In genomic region chr3:37996785-37997301, GRCh38 we compare ENCODE assay signal across 8 cellular contexts. TPM values are rescaled to one million over a fixed set of nuclear protein-coding genes. Genes with fewer than 3 reads are reported as not detected.
DNase-seq lines count a peak whose midpoint lies in the region; ATAC-seq and TF ChIP-seq lines count a peak whose summit lies in the region.

No MANE protein-coding gene starts in this region.

- H4K5ac ChIP-seq in H9 (ENCODE audit: insufficient read length, low read depth, low read length) = no peak overlapping the region

- intact Hi-C loops in left cardiac atrium (cut with DNase I) (no loop called here), sigmoid colon (cut with DNase I) (no loop called here)

- peaks cover 0 to 4% (median 2%) of the 10 kb centered on the region in 3 experiments; a peak in 3 of 7 replicates for H3K36me3 Mint-ChIP-seq in H9 (ENCODE audit: insufficient read depth in 1 of 3, low read depth in 3 of 3)
- H3K36me3 Mint-ChIP-seq in activated naive CD8-positive, alpha-beta T cell = peaks cover 10% of the 10 kb centered on the region

- peaks cover 19 to 38% of the 10 kb centered on the region in 2 experiments for H3K4me1 Mint-ChIP-seq in H9
- H3K4me1 Mint-ChIP-seq in activated naive CD8-positive, alpha-beta T cell (ENCODE audit: low read depth) = peaks cover 55% of the 10 kb centered on the region

- no peaks in the 10 kb centered on the region for H3K23me2 ChIP-seq in H9 (ENCODE audit: insufficient read length, low read depth, low read length, poor library complexity, severe bottlenecking)

- H3K79me1 ChIP-seq in H9 (ENCODE audit: insufficient read depth, low read depth, low read length, poor library complexity, severe bottlenecking) = no peaks in the 10 kb centered on the region

- H2BK120ac ChIP-seq in H9 (ENCODE audit: low read depth, low read length, poor library complexity, severe bottlenecking) = no peak overlapping the region

- no peak overlapping the region for H3K14ac ChIP-seq in H9 (ENCODE audit: insufficient read depth, low read length)

- no peak overlapping the region for H3K23ac ChIP-seq in H9 (ENCODE audit: insufficient read length, low read depth, low read length)

- peak; percentile 89 for TF ChIP-seq CTCF in GM12801 (IDR thresholded peaks at IDR 0.05; ENCODE audit: extremely low read depth, insufficient read length)
- TF ChIP-seq CTCF in H9 (conservative IDR thresholded peaks at IDR 0.05) = peak; percentile 90
- TF ChIP-seq CTCF in Loucy (conservative IDR thresholded peaks at IDR 0.05; ENCODE audit: low read length) = peak; percentile 88
- TF ChIP-seq CTCF in SU-DHL-6 (IDR thresholded peaks at IDR 0.05; ENCODE audit: insufficient read depth, low read length, poor library complexity, severe bottlenecking) = peak; percentile 69
- TF ChIP-seq CTCF in sigmoid colon (IDR thresholded peaks at IDR 0.05) = peak; percentile 59 to 87 (median 82)

- no peak overlapping the region for H3K56ac ChIP-seq in H9 (ENCODE audit: insufficient read length, low read depth, low read length)

- H3K4me3 Mint-ChIP-seq in H9 = no peak overlapping the region
- peak overlapping the region; percentile 65 for H3K4me3 Mint-ChIP-seq in activated naive CD8-positive, alpha-beta T cell

- H3K9me3 Mint-ChIP-seq in H9 = no peaks in the 10 kb centered on the region; a peak in 1 of 5 replicates
- H3K9me3 Mint-ChIP-seq in activated naive CD8-positive, alpha-beta T cell (ENCODE audit: low read depth) = peaks cover 3% of the 10 kb centered on the region

- H2BK15ac ChIP-seq in H9 (ENCODE audit: low read depth, low read length) = no peak overlapping the region

- no peak overlapping the region for H3T11ph ChIP-seq in H9 (ENCODE audit: low read length)

- H3K4me1 ChIP-seq in H9 (ENCODE audit: insufficient read depth, low read length) = peaks cover 2% of the 10 kb centered on the region; the same call in 1 of the 2 replicates
- H3K4me1 ChIP-seq in Loucy (ENCODE audit: insufficient read depth, low read length, poor library complexity, severe bottlenecking) = peaks cover 21% of the 10 kb centered on the region
- H3K4me1 ChIP-seq in sigmoid colon = peaks cover 0 to 40% (median 28%) of the 10 kb centered on the region in 4 donors

- H3K27ac ChIP-seq in H9 (ENCODE audit: insufficient read length, low read depth, low read length) = no peak overlapping the region
- no peak overlapping the region for H3K27ac ChIP-seq in SU-DHL-6 (ENCODE audit: low read depth, low read length)
- peak overlapping the region in 2 of 4 donors; percentile 24 to 27 for H3K27ac ChIP-seq in sigmoid colon

- TF ChIP-seq EP300 in sigmoid colon (IDR thresholded peaks at IDR 0.05) = no peak

- peak; percentile 3 to 14 for ATAC-seq in left cardiac atrium

- H2BK12ac ChIP-seq in H9 (ENCODE audit: insufficient read length, low read depth, low read length) = no peak overlapping the region

- H4K20me1 ChIP-seq in H9 (ENCODE audit: control insufficient read depth, insufficient read depth, insufficient read length) (no peaks in the 10 kb centered on the region), Loucy (ENCODE audit: insufficient read depth, low read length, poor library complexity, severe bottlenecking) (no peaks in the 10 kb centered on the region), SU-DHL-6 (ENCODE audit: low read depth, low read length) (no peaks in the 10 kb centered on the region)

- no peaks in the 10 kb centered on the region; the same call in 1 of the 2 replicates for H3K27me3 ChIP-seq in H9 (ENCODE audit: insufficient read depth, low read length)
- no peaks in the 10 kb centered on the region for H3K27me3 ChIP-seq in Loucy (ENCODE audit: insufficient read depth, low read length, poor library complexity, severe bottlenecking)
- H3K27me3 ChIP-seq in SU-DHL-6 (ENCODE audit: low read length) = no peaks in the 10 kb centered on the region
- no peaks in the 10 kb centered on the region for H3K27me3 ChIP-seq in sigmoid colon

- WGBS in H9 (ENCODE audit: extremely low coverage, insufficient read length, low lambda C conversion rate) = no CpG with 5 or more reads among the region's 7 CpGs
- 42 to 51% methylated on average over 7 of the region's 7 CpGs for WGBS in sigmoid colon, 2 donors

- no peak overlapping the region for H2BK5ac ChIP-seq in H9 (ENCODE audit: insufficient read length, low read length)

- H3K79me2 ChIP-seq in H9 (ENCODE audit: insufficient read depth, low read length) (no peaks in the 10 kb centered on the region), Loucy (ENCODE audit: insufficient read depth, low read length) (peaks cover 17% of the 10 kb centered on the region), SU-DHL-6 (ENCODE audit: insufficient read depth, low read length) (no peaks in the 10 kb centered on the region)

- no peaks in the 10 kb centered on the region for H3K9me3 ChIP-seq in H9 (ENCODE audit: control insufficient read depth, low read depth, low read length)
- no peaks in the 10 kb centered on the region for H3K9me3 ChIP-seq in Loucy (ENCODE audit: insufficient read depth, low read depth, low read length)
- H3K9me3 ChIP-seq in SU-DHL-6 (ENCODE audit: insufficient read depth, low read length) = no peaks in the 10 kb centered on the region
- no peaks in the 10 kb centered on the region for H3K9me3 ChIP-seq in sigmoid colon

- H3K27me3 Mint-ChIP-seq in H9 (ENCODE audit: low read depth) = peaks cover 21% of the 10 kb centered on the region
- no peaks in the 10 kb centered on the region for H3K27me3 Mint-ChIP-seq in activated naive CD8-positive, alpha-beta T cell

- H2BK20ac ChIP-seq in H9 (ENCODE audit: low read depth, low read length, poor library complexity, severe bottlenecking) = no peak overlapping the region

- no peak overlapping the region for H4K8ac ChIP-seq in H9 (replicated peaks; ENCODE audit: insufficient read length, low read depth, low read length)

- H3K9ac ChIP-seq in H9 (ENCODE audit: extremely low read depth, insufficient read length, low read length) (no peak overlapping the region), Loucy (ENCODE audit: low read depth, low read length, poor library complexity, severe bottlenecking) (no peak overlapping the region), SU-DHL-6 (ENCODE audit: low read length) (no peak overlapping the region)

- no peak overlapping the region; a peak in 1 of 7 replicates for H3K27ac Mint-ChIP-seq in H9
- H3K27ac Mint-ChIP-seq in activated naive CD8-positive, alpha-beta T cell = peak overlapping the region; percentile 91

- no peak for TF ChIP-seq POLR2A in sigmoid colon (IDR thresholded peaks at IDR 0.05)

- no peak overlapping the region for H4K91ac ChIP-seq in H9 (ENCODE audit: insufficient read length, low read depth, low read length)

- no peaks in the 10 kb centered on the region for H3F3A ChIP-seq in Loucy (ENCODE audit: low read depth)
- no peaks in the 10 kb centered on the region for H3F3A ChIP-seq in SU-DHL-6 (ENCODE audit: insufficient read depth)

- H2AFZ ChIP-seq in H9 (ENCODE audit: low read length) (no peak overlapping the region), Loucy (ENCODE audit: low read length) (no peak overlapping the region), SU-DHL-6 (ENCODE audit: low read depth, low read length, severe bottlenecking) (no peak overlapping the region)

- no peaks in the 10 kb centered on the region for H3K9me2 ChIP-seq in Loucy (replicated peaks; ENCODE audit: low read depth, low read length)
- H3K9me2 ChIP-seq in SU-DHL-6 (replicated peaks; ENCODE audit: insufficient read depth, low read length) = no peaks in the 10 kb centered on the region

- DNase-seq in H9 (peak; percentile 81), left cardiac atrium (peak; percentile 68), sigmoid colon (peak; percentile 87), NK-92 (lab: John Stamatoyannopoulos, UW; ENCODE audit: unreplicated experiment) (no peak)

- H3K4ac ChIP-seq in H9 (ENCODE audit: low read depth, low read length) = no peak overlapping the region

- H3K4me3 ChIP-seq in Loucy (ENCODE audit: low read length, poor library complexity, severe bottlenecking) = no peak overlapping the region
- no peak overlapping the region for H3K4me3 ChIP-seq in SU-DHL-6 (ENCODE audit: insufficient read depth, low read length, poor library complexity, severe bottlenecking)
- no peak overlapping the region for H3K4me3 ChIP-seq in sigmoid colon

- H3K36me3 ChIP-seq in Loucy (ENCODE audit: insufficient read depth, low read length) (peaks cover 11% of the 10 kb centered on the region; the same call in 1 of the 2 replicates), SU-DHL-6 (ENCODE audit: low read length) (no peaks in the 10 kb centered on the region), sigmoid colon (peaks cover 0 to 7% (median 0%) of the 10 kb centered on the region in 4 donors)

- no peak overlapping the region for H3K18ac ChIP-seq in H9 (ENCODE audit: insufficient read length, low read depth, low read length)

- no peak overlapping the region for H2AK5ac ChIP-seq in H9 (ENCODE audit: insufficient read length, low read length)

- H3K4me2 ChIP-seq in H9 (ENCODE audit: insufficient read depth, insufficient read length, low read length) (no peak overlapping the region), Loucy (ENCODE audit: low read depth, low read length, poor library complexity, severe bottlenecking) (no peak overlapping the region), SU-DHL-6 (ENCODE audit: low read depth, low read length, poor library complexity, severe bottlenecking) (no peak overlapping the region)

RNA-seq across cellular contexts. Expression of gene VILL, which starts 6.3 kb away (rescaled TPM):
- total RNA-seq in H9 (2021) (3.2 and 3.8 TPM in 2 replicates), left cardiac atrium (1 to 10 TPM; 6.1 to 6.2 TPM), sigmoid colon (1 to 10 TPM; 5.3 to 8.3 (median 6.6) TPM)
- polyA plus RNA-seq in sigmoid colon = 100 to 1,000 TPM in 1 of 3 donors, 10 to 100 TPM in 2; 81.7 to 175 (median 97.0) TPM

RNA-seq across cellular contexts. Expression of gene PLCD1, which starts 32.6 kb away (rescaled TPM):
- total RNA-seq in H9 (2021) = 27.1 and 36.9 TPM in 2 replicates
- 10 to 100 TPM; 10.8 to 12.3 TPM for total RNA-seq in left cardiac atrium
- 10 to 100 TPM; 10.3 to 22.7 (median 14.2) TPM for total RNA-seq in sigmoid colon
- 100 to 1,000 TPM in 1 of 3 donors, 10 to 100 TPM in 2; 29.0 to 139 (median 85.9) TPM for polyA plus RNA-seq in sigmoid colon

RNA-seq across cellular contexts. Expression of gene DLEC1, which starts 42.2 kb away (rescaled TPM):
- total RNA-seq in H9 (2021) (2.0 and 2.1 TPM in 2 replicates), left cardiac atrium (under 1 TPM; 0.29 to 0.82 TPM), sigmoid colon (under 1 TPM; 0.16 to 0.41 (median 0.32) TPM)
- polyA plus RNA-seq in sigmoid colon = under 1 TPM; 0.42 to 0.60 (median 0.46) TPM
